ENCODE assay signal across 27 cellular contexts in genomic region chr18:6605115-6605869, GRCh38.
DNase-seq lines count a peak whose midpoint lies in the region; TF ChIP-seq lines count a peak whose summit lies in the region.
"Had no signal": no experiment of that assay in that cellular context is flagged by ENCODE, and none has a peak within 500 bp of the region (broad histone marks: within the 10 kb centered on the region; RNA-seq: fewer than 3 reads in every experiment).

No MANE protein-coding gene starts in this region.

- H3K27ac Mint-ChIP-seq in osteocyte (ENCODE audit: unreplicated experiment) (peak overlapping the region; percentile 80), glutamatergic neuron (ENCODE audit: unreplicated experiment) (no peak overlapping the region)
- H3K27ac Mint-ChIP-seq: activated CD4-positive, alpha-beta T cell treated with anti-CD3 and anti-CD28 coated beads, Interleukin-2, amount 10 ng/mL, durations not matched to agents 24 days and 14 days; activated CD8-positive, alpha-beta memory T cell treated with anti-CD3 and anti-CD28 coated beads, Interleukin-2, amount 10 ng/mL, durations not matched to agents 7 days and 5 days; activated T-cell treated with anti-CD3 and anti-CD28 coated beads, Interleukin-2, amount 50 U/mL, for 72 hours; mesothelial cell of epicardium; nephron progenitor cell; stimulated activated naive CD8-positive, alpha-beta T cell treated with anti-CD3 and anti-CD28 coated beads, Interleukin-15, amount 100 ng/mL, for 72 hours; T-helper 17 cell had no signal

- H3K36me3 ChIP-seq in effector memory CD4-positive, alpha-beta T cell (ENCODE audit: control insufficient read depth, insufficient read depth, low read length): no peaks in the 10 kb centered on the region
- H3K36me3 ChIP-seq: tibial nerve had no signal

- no peaks in the 10 kb centered on the region for H3K4me1 ChIP-seq in effector memory CD4-positive, alpha-beta T cell (ENCODE audit: control insufficient read depth, insufficient read depth, low read length, poor library complexity, severe bottlenecking)

- in situ Hi-C loops in G401 (cut with HindIII; ENCODE audit: low sequenced_read_pairs): no loop called here

- no peaks in the 10 kb centered on the region for H3K9me3 ChIP-seq in effector memory CD4-positive, alpha-beta T cell (ENCODE audit: control insufficient read depth, low read length)
- H3K9me3 ChIP-seq: tibial nerve had no signal

- H3K9me3 Mint-ChIP-seq in osteocyte (ENCODE audit: unreplicated experiment) (no peaks in the 10 kb centered on the region), glutamatergic neuron (ENCODE audit: unreplicated experiment) (no peaks in the 10 kb centered on the region)
- H3K9me3 Mint-ChIP-seq: nephron progenitor cell had no signal

- TF ChIP-seq CTCF in osteocyte (IDR thresholded peaks at IDR 0.05) (no peak), glutamatergic neuron (IDR thresholded peaks at IDR 0.05; ENCODE audit: partially characterized antibody, unreplicated experiment) (no peak)

- no peak overlapping the region for H3K4me3 ChIP-seq in effector memory CD4-positive, alpha-beta T cell (ENCODE audit: insufficient read depth, low read depth, low read length, poor library complexity, severe bottlenecking)
- H3K4me3 ChIP-seq: tibial nerve had no signal

- H3K36me3 Mint-ChIP-seq in osteocyte (ENCODE audit: unreplicated experiment): no peaks in the 10 kb centered on the region
- H3K36me3 Mint-ChIP-seq in glutamatergic neuron (ENCODE audit: unreplicated experiment): no peaks in the 10 kb centered on the region
- H3K36me3 Mint-ChIP-seq: activated CD8-positive, alpha-beta memory T cell treated with anti-CD3 and anti-CD28 coated beads, Interleukin-2, amount 10 ng/mL, durations not matched to agents 7 days and 5 days; mesothelial cell of epicardium had no signal

- no peaks in the 10 kb centered on the region for H3K27me3 ChIP-seq in effector memory CD4-positive, alpha-beta T cell (replicated peaks; ENCODE audit: control insufficient read depth, insufficient read depth, low read length, poor library complexity, severe bottlenecking)
- H3K27me3 ChIP-seq: tibial nerve had no signal

- no peak overlapping the region for H3K27ac ChIP-seq in effector memory CD4-positive, alpha-beta T cell (ENCODE audit: insufficient read depth, low read length, poor library complexity, severe bottlenecking)
- H3K27ac ChIP-seq: 22Rv1, tibial nerve had no signal

- DNase-seq in NCI-H345 (lab: John Stamatoyannopoulos, UW): peak; percentile 10
- no peak for DNase-seq in NCI-H345 treated with DMSO at 0.1 percent for 48 hours (lab: John Stamatoyannopoulos, UW; ENCODE audit: unreplicated experiment)
- DNase-seq in fibroblast of peridontal ligament (ENCODE audit: extremely low read depth): peak; percentile 46
- DNase-seq in osteocyte (ENCODE audit: extremely low spot score, unreplicated experiment): no peak
- no peak for DNase-seq in effector memory CD4-positive, alpha-beta T cell
- DNase-seq in glutamatergic neuron: no peak
- no peak for DNase-seq in GM19240 (ENCODE audit: insufficient read length, low spot score)
- DNase-seq in G401 (ENCODE audit: low spot score): no peak
- DNase-seq: activated CD4-positive, alpha-beta T cell treated with anti-CD3 and anti-CD28 coated beads, Interleukin-2, amount 10 ng/mL, durations not matched to agents 24 days and 14 days; activated CD8-positive, alpha-beta memory T cell treated with anti-CD3 and anti-CD28 coated beads, Interleukin-2, amount 10 ng/mL, durations not matched to agents 7 days and 5 days; activated naive CD4-positive, alpha-beta T cell treated with Interleukin-2 at 50 U/mL for 16 hours; activated T-cell treated with anti-CD3 and anti-CD28 coated beads, Interleukin-2, amount 50 U/mL, for 72 hours; AML-193; amygdala; cortex of kidney; DMS153; head of caudate nucleus; Karpas-422; left cardiac atrium; NCI-H187; NCI-H748 treated with DMSO at 0.1 percent for 48 hours; nephron progenitor cell; stimulated activated naive CD8-positive, alpha-beta T cell treated with anti-CD3 and anti-CD28 coated beads, Interleukin-15, amount 100 ng/mL, for 72 hours; T-helper 17 cell had no signal

- H3K4me3 Mint-ChIP-seq in osteocyte (ENCODE audit: unreplicated experiment): no peak overlapping the region
- H3K4me3 Mint-ChIP-seq in glutamatergic neuron (ENCODE audit: unreplicated experiment): no peak overlapping the region
- H3K4me3 Mint-ChIP-seq: activated CD4-positive, alpha-beta T cell treated with anti-CD3 and anti-CD28 coated beads, Interleukin-2, amount 10 ng/mL, durations not matched to agents 24 days and 14 days; activated CD8-positive, alpha-beta memory T cell treated with anti-CD3 and anti-CD28 coated beads, Interleukin-2, amount 10 ng/mL, durations not matched to agents 7 days and 5 days; activated T-cell treated with anti-CD3 and anti-CD28 coated beads, Interleukin-2, amount 50 U/mL, for 72 hours; mesothelial cell of epicardium; nephron progenitor cell; stimulated activated naive CD8-positive, alpha-beta T cell treated with anti-CD3 and anti-CD28 coated beads, Interleukin-15, amount 100 ng/mL, for 72 hours; T-helper 17 cell had no signal

- H3K4me1 Mint-ChIP-seq in osteocyte (ENCODE audit: unreplicated experiment) (peaks cover 25% of the 10 kb centered on the region), glutamatergic neuron (ENCODE audit: low read depth, unreplicated experiment) (no peaks in the 10 kb centered on the region)
- H3K4me1 Mint-ChIP-seq: activated CD4-positive, alpha-beta T cell treated with anti-CD3 and anti-CD28 coated beads, Interleukin-2, amount 10 ng/mL, durations not matched to agents 24 days and 14 days; activated CD8-positive, alpha-beta memory T cell treated with anti-CD3 and anti-CD28 coated beads, Interleukin-2, amount 10 ng/mL, durations not matched to agents 7 days and 5 days; stimulated activated naive CD8-positive, alpha-beta T cell treated with anti-CD3 and anti-CD28 coated beads, Interleukin-15, amount 100 ng/mL, for 72 hours; T-helper 17 cell had no signal

- H3K27me3 Mint-ChIP-seq in osteocyte (ENCODE audit: unreplicated experiment) (no peaks in the 10 kb centered on the region), glutamatergic neuron (ENCODE audit: unreplicated experiment) (no peaks in the 10 kb centered on the region)
- H3K27me3 Mint-ChIP-seq: activated CD4-positive, alpha-beta T cell treated with anti-CD3 and anti-CD28 coated beads, Interleukin-2, amount 10 ng/mL, durations not matched to agents 24 days and 14 days; activated CD8-positive, alpha-beta memory T cell treated with anti-CD3 and anti-CD28 coated beads, Interleukin-2, amount 10 ng/mL, durations not matched to agents 7 days and 5 days; stimulated activated naive CD8-positive, alpha-beta T cell treated with anti-CD3 and anti-CD28 coated beads, Interleukin-15, amount 100 ng/mL, for 72 hours; T-helper 17 cell had no signal

Comparison
In these comparisons a context has a peak if more than half of its experiments do, and no peak if none do; other contexts are left out.
1. DNase-seq: peak in NCI-H345 (single experiment) and fibroblast of peridontal ligament (single experiment); none in NCI-H345 treated with DMSO at 0.1 percent for 48 hours (single experiment), osteocyte (single experiment), effector memory CD4-positive, alpha-beta T cell (0 of 3), glutamatergic neuron (single experiment), GM19240 (single experiment) and G401 (single experiment).